In genomic region chr9:137454145-137454505, GRCh38 we compare ENCODE assay signal across 1 cellular context.
TF ChIP-seq lines count a peak whose summit lies in the region.

No MANE protein-coding gene starts in this region.

TF ChIP-seq in HepG2, 621 proteins besides CTCF, POLR2A, EP300 and RAD21 (continued from another document):
- TF ChIP-seq, protein P1, sequence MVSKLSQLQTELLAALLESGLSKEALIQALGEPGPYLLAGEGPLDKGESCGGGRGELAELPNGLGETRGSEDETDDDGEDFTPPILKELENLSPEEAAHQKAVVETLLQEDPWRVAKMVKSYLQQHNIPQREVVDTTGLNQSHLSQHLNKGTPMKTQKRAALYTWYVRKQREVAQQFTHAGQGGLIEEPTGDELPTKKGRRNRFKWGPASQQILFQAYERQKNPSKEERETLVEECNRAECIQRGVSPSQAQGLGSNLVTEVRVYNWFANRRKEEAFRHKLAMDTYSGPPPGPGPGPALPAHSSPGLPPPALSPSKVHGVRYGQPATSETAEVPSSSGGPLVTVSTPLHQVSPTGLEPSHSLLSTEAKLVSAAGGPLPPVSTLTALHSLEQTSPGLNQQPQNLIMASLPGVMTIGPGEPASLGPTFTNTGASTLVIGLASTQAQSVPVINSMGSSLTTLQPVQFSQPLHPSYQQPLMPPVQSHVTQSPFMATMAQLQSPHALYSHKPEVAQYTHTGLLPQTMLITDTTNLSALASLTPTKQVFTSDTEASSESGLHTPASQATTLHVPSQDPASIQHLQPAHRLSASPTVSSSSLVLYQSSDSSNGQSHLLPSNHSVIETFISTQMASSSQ (IDR thresholded peaks at IDR 0.05; ENCODE audit: low read depth): no peak
- TF ChIP-seq, protein P1 (CRISPR knock-in tag; IDR thresholded peaks at IDR 0.05; ENCODE audit: borderline replicate concordance): no peak
- TF ChIP-seq SOX6 (IDR thresholded peaks at IDR 0.05) (no peak), SOX6 (CRISPR knock-in tag; IDR thresholded peaks at IDR 0.05) (no peak), KAT2B (IDR thresholded peaks at IDR 0.05; ENCODE audit: borderline replicate concordance, low read depth, low read length) (no peak), ZNF12 (CRISPR knock-in tag; IDR thresholded peaks at IDR 0.05) (0 out of 2 replicates have a peak, but pooled peaks have one; percentile 49), KLF11 (CRISPR knock-in tag; IDR thresholded peaks at IDR 0.05) (no peak), ZKSCAN1 (IDR thresholded peaks at IDR 0.05; ENCODE audit: low read length) (no peak), SIX4 (CRISPR knock-in tag; IDR thresholded peaks at IDR 0.05) (no peak), TEAD3 (CRISPR knock-in tag; optimal IDR thresholded peaks at IDR 0.05; ENCODE audit: borderline replicate concordance) (no peak)
- TF ChIP-seq, protein P2, sequence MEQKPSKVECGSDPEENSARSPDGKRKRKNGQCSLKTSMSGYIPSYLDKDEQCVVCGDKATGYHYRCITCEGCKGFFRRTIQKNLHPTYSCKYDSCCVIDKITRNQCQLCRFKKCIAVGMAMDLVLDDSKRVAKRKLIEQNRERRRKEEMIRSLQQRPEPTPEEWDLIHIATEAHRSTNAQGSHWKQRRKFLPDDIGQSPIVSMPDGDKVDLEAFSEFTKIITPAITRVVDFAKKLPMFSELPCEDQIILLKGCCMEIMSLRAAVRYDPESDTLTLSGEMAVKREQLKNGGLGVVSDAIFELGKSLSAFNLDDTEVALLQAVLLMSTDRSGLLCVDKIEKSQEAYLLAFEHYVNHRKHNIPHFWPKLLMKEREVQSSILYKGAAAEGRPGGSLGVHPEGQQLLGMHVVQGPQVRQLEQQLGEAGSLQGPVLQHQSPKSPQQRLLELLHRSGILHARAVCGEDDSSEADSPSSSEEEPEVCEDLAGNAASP (CRISPR knock-in tag; IDR thresholded peaks at IDR 0.05; ENCODE audit: borderline replicate concordance): no peak
